Comparison of ENCODE assay signal across 9 cellular contexts in the genomic region with DNA sequence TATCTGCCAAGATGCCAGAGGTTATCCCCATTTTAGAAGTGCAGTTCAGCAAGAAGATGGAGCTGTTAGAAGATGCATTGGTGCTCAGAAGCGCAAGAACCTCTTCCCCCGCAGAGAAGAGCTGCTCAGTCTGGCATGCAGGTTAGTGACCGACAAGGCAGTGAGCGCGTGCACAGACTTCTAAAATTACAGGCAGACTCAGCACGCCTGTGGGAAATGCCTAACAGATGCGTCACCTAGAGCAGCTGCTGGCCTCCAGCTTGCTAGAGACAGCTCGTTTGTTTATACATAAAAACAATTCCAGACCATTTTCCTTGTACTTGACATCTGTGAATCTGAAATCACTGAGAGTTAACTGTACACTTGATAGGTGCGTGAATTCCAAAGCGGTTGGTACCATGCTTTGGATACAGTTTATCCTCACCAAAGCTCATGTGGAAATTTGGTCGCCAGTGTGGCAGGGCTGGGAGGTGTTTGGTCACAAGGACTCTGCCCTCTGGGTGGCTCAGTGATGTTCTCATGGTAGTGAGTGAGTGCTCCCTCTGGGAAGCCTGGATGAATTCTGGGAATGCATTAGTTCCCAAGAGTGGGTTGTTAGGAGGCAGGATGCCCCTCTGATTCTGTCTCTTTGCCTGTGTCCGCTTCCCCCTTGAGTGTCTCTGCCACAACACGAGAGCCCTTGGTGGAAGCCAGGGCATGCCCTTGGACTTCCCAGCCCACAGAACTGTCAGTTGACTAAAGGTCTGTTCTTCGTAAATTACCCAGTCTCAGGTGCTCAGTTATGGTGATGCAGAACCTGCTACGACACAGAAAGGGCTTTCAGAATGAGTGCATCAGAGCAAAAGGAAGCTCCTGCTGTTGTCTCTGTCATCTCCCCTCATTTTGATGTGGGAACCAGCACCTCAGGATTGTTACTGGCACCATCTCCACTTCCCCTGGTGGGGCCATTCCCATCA.
A peak's percentile ranks its signal among the peaks of the same experiment; 100 is the strongest.
DNase-seq lines count a peak whose midpoint lies in the region; ATAC-seq and TF ChIP-seq lines count a peak whose summit lies in the region.
"Had no signal": no experiment of that assay in that cellular context is flagged by ENCODE, and none has a peak within 500 bp of the region (broad histone marks: within the 10 kb centered on the region; RNA-seq: fewer than 3 reads in every experiment).

No MANE protein-coding gene starts in this region.

- H3K27ac Mint-ChIP-seq in T-helper 2 cell treated with Interferon-gamma antibody and Interleukin-4, amounts not matched to agents 5 μg/mL and 100 μg/mL, for 36 hours, result no peak overlapping the region

- no peaks in the 10 kb centered on the region for H3K9me2 ChIP-seq in MM.1S (replicated peaks; ENCODE audit: insufficient read depth, low read length)

- H3K4me3 Mint-ChIP-seq in T-helper 2 cell treated with Interferon-gamma antibody and Interleukin-4, amounts not matched to agents 5 μg/mL and 100 μg/mL, for 36 hours, result no peak overlapping the region

- H3K4me2 ChIP-seq in MM.1S (ENCODE audit: low read depth, low read length), result peak overlapping the region; percentile 46; the same call in 1 of the 2 replicates

- peaks cover 63% of the 10 kb centered on the region for H3K36me3 Mint-ChIP-seq in T-helper 2 cell treated with Interferon-gamma antibody and Interleukin-4, amounts not matched to agents 5 μg/mL and 100 μg/mL, for 36 hours (ENCODE audit: low read depth)

- H3K9me3 ChIP-seq in MM.1S (replicated peaks; ENCODE audit: insufficient read depth, low read length), result no peaks in the 10 kb centered on the region

- H3K27me3 ChIP-seq in MM.1S (replicated peaks; ENCODE audit: insufficient read depth, low read length), result no peaks in the 10 kb centered on the region

- H3K27me3 Mint-ChIP-seq in T-helper 2 cell treated with Interferon-gamma antibody and Interleukin-4, amounts not matched to agents 5 μg/mL and 100 μg/mL, for 36 hours (ENCODE audit: low read depth), result no peaks in the 10 kb centered on the region

- peak; percentile 97 for DNase-seq in AG10803 (ENCODE audit: low read depth)
- DNase-seq in MM.1S, result no peak
- DNase-seq in cardiac fibroblast (ENCODE audit: low read depth in 2 of 2), result peak; percentile 86 to 96
- peak; percentile 14 for DNase-seq in middle frontal gyrus (ENCODE audit: extremely low spot score, low spot score)
- DNase-seq in T-helper 2 cell treated with Interferon-gamma antibody and Interleukin-4, amounts not matched to agents 5 μg/mL and 100 μg/mL, for 36 hours (ENCODE audit: low spot score), result no peak
- DNase-seq in cerebellar cortex (ENCODE audit: low spot score), result no peak

- H4K20me1 ChIP-seq in MM.1S (ENCODE audit: insufficient read depth, low read length), result no peaks in the 10 kb centered on the region

- H3K4me3 ChIP-seq in AG10803 (ENCODE audit: low read length) (no peak overlapping the region), MM.1S (ENCODE audit: low read length) (no peak overlapping the region), cardiac fibroblast (replicated peaks in 1 of 2; ENCODE audit: low read depth in 2 of 2, low read length in 2 of 2) (no peak overlapping the region)
- H3K4me3 ChIP-seq: SK-N-MC had no signal

- peaks cover 43% of the 10 kb centered on the region for H3K4me1 ChIP-seq in MM.1S (ENCODE audit: low read length)

- H3K4me1 Mint-ChIP-seq in T-helper 2 cell treated with Interferon-gamma antibody and Interleukin-4, amounts not matched to agents 5 μg/mL and 100 μg/mL, for 36 hours (ENCODE audit: low read depth), result peaks cover 49% of the 10 kb centered on the region

- H3K9ac ChIP-seq in MM.1S (ENCODE audit: low read length), result no peak overlapping the region

- no peak for TF ChIP-seq CTCF in AG10803 (conservative IDR thresholded peaks at IDR 0.05; ENCODE audit: low read length)
- no peak for TF ChIP-seq CTCF in MM.1S (IDR thresholded peaks at IDR 0.05; ENCODE audit: low read length)
- TF ChIP-seq CTCF in cardiac fibroblast (IDR thresholded peaks at IDR 0.05; ENCODE audit: low read depth, low read length), result no peak

- peak overlapping the region; percentile 60; the same call in 1 of the 2 replicates for H3K27ac ChIP-seq in MM.1S (ENCODE audit: low read length)
- H3K27ac ChIP-seq: SK-N-MC had no signal

- H3K9me3 Mint-ChIP-seq in T-helper 2 cell treated with Interferon-gamma antibody and Interleukin-4, amounts not matched to agents 5 μg/mL and 100 μg/mL, for 36 hours, result no peaks in the 10 kb centered on the region

- peaks cover 64% of the 10 kb centered on the region for H3K79me2 ChIP-seq in MM.1S (ENCODE audit: low read length)

- H3F3A ChIP-seq in MM.1S (ENCODE audit: insufficient read depth, low read length), result peaks cover 31% of the 10 kb centered on the region

- H3K36me3 ChIP-seq in MM.1S (replicated peaks; ENCODE audit: insufficient read depth, low read length), result peaks cover 9% of the 10 kb centered on the region

- no peak overlapping the region for H2AFZ ChIP-seq in MM.1S (ENCODE audit: low read length)

- no peak for ATAC-seq in GM21526 (IDR thresholded peaks at IDR 0.05; ENCODE audit: low FRiP score, unreplicated experiment)
- no peak for ATAC-seq in GM18502 (IDR thresholded peaks at IDR 0.05; ENCODE audit: poor library complexity, unreplicated experiment)

Comparison
In these comparisons a context has a peak if more than half of its experiments do, and no peak if none do; other contexts are left out.
1. DNase-seq: peak in AG10803 (single experiment), cardiac fibroblast (2 of 2) and middle frontal gyrus (single experiment); none in MM.1S (single experiment), T-helper 2 cell treated with Interferon-gamma antibody and Interleukin-4, amounts not matched to agents 5 μg/mL and 100 μg/mL, for 36 hours (single experiment) and cerebellar cortex (single experiment).